ENCODE assay signal across 21 cellular contexts in genomic region chr17:79563237-79564013, GRCh38. TPM values are rescaled to one million over a fixed set of nuclear protein-coding genes. Genes with fewer than 3 reads are reported as not detected.
DNase-seq lines count a peak whose midpoint lies in the region; ATAC-seq, FAIRE-seq and TF ChIP-seq lines count a peak whose summit lies in the region.
"Had no signal": no experiment of that assay in that cellular context is flagged by ENCODE, and none has a peak within 500 bp of the region (broad histone marks: within the 10 kb centered on the region; RNA-seq: fewer than 3 reads in every experiment).

No MANE protein-coding gene starts in this region.

- H3K79me1 ChIP-seq in H1 (ENCODE audit: low read depth, low read length) = no peaks in the 10 kb centered on the region

- TF ChIP-seq RAD21 in H1 (IDR thresholded peaks at IDR 0.05 in 1 of 2, conservative IDR thresholded peaks at IDR 0.05 in 1 of 2; ENCODE audit: low read depth in 2 of 2, low read length in 2 of 2) = no peak

- no peak overlapping the region for H3K56ac ChIP-seq in H1 (replicated peaks; ENCODE audit: insufficient read length, low read depth, low read length)

- H2BK20ac ChIP-seq in H1 (ENCODE audit: low read length) = no peak overlapping the region

- no peaks in the 10 kb centered on the region; a peak in 1 of 7 replicates for H3K4me1 ChIP-seq in H1 (replicated peaks in 1 of 4; ENCODE audit: control insufficient read depth in 3 of 4, insufficient read depth in 4 of 4, low read length in 3 of 4)
- peaks cover 9% of the 10 kb centered on the region for H3K4me1 ChIP-seq in mesodermal cell (ENCODE audit: control insufficient read depth, insufficient read depth, low read length, poor library complexity, severe bottlenecking)
- H3K4me1 ChIP-seq: uterus had no signal

- H3K27me3 ChIP-seq in H1 (replicated peaks in 1 of 4; ENCODE audit: control insufficient read depth in 3 of 4, extremely low read depth in 1 of 4, insufficient read depth in 3 of 4, low read length in 3 of 4) = no peaks in the 10 kb centered on the region
- H3K27me3 ChIP-seq: brain microvascular endothelial cell, uterus had no signal

- H2AK5ac ChIP-seq in H1 (ENCODE audit: low read depth, low read length) = no peak overlapping the region

- no peak overlapping the region for H3K23ac ChIP-seq in H1 (ENCODE audit: insufficient read length)

- H2BK15ac ChIP-seq in H1 (ENCODE audit: low read length) = no peak overlapping the region

- no peak overlapping the region for H3K4me2 ChIP-seq in H1 (ENCODE audit: insufficient read depth in 1 of 2, low read depth in 2 of 2, low read length in 2 of 2)
- H3K4me2 ChIP-seq: PC-9, smooth muscle cell had no signal

- no peak for TF ChIP-seq CTCF in H1 (IDR thresholded peaks at IDR 0.05; ENCODE audit: control extremely low read depth in 1 of 3, insufficient read depth in 1 of 3, low read depth in 1 of 3, low read length in 3 of 3)

- H2BK5ac ChIP-seq in H1 (ENCODE audit: low read depth, low read length) = no peak overlapping the region

- no peak overlapping the region for H4K8ac ChIP-seq in H1 (ENCODE audit: extremely low read depth, insufficient read depth, low read length)

- no peaks in the 10 kb centered on the region for H3K79me2 ChIP-seq in H1 (ENCODE audit: control insufficient read depth in 1 of 2, insufficient read depth in 2 of 2, low read length in 2 of 2)

- H3K27ac ChIP-seq in H1 (ENCODE audit: low read depth, low read length) (no peak overlapping the region), mesodermal cell (ENCODE audit: low read depth, low read length, severe bottlenecking) (peak overlapping the region; percentile 41)
- H3K27ac ChIP-seq: brain microvascular endothelial cell, PC-9, uterus, WERI-Rb-1 had no signal

- DNase-seq in ELR (ENCODE audit: low read depth) (peak; percentile 80), RCC 7860 (ENCODE audit: low spot score) (peak; percentile 22), H1 (ENCODE audit: low read depth in 1 of 2, low spot score in 2 of 2) (no peak), SKM-1 treated with dmso at 0.1 percent for 144 hours (lab: John Stamatoyannopoulos, UW; ENCODE audit: unreplicated experiment) (no peak), DMS114 treated with DMSO at 0.1 percent for 48 hours (lab: John Stamatoyannopoulos, UW; ENCODE audit: unreplicated experiment) (no peak)
- DNase-seq: brain microvascular endothelial cell; C1 segment of cervical spinal cord; DMS53; effector memory CD8-positive, alpha-beta T cell; NCI-H146; NCI-H526; PC-9; T-cell; uterus; WERI-Rb-1 had no signal

- H3K18ac ChIP-seq in H1 (ENCODE audit: extremely low read depth, low read length) = no peak overlapping the region

- FAIRE-seq in RCC 7860 (lab: Jason Lieb, UNC) (no peak), H1 (lab: Jason Lieb, UNC) (no peak)
- FAIRE-seq: islet of Langerhans had no signal

- peaks cover 0 to 3% of the 10 kb centered on the region in 2 experiments for H4K20me1 ChIP-seq in H1 (replicated peaks in 1 of 2; ENCODE audit: control insufficient read depth in 1 of 2, insufficient read depth in 2 of 2, low read length in 2 of 2)

- no peak overlapping the region for H2AFZ ChIP-seq in H1 (ENCODE audit: low read length)
- H2AFZ ChIP-seq: PC-9 had no signal

- no peak for TF ChIP-seq POLR2A in H1 (IDR thresholded peaks at IDR 0.05; ENCODE audit: control extremely low read depth in 1 of 2, low read depth in 2 of 2, low read length in 2 of 2)

- no peak overlapping the region for H3K4ac ChIP-seq in H1 (replicated peaks; ENCODE audit: insufficient read length, low read depth, low read length)

- WGBS in H1 (ENCODE audit: extremely low coverage in 1 of 2, insufficient coverage in 1 of 2, insufficient read length in 1 of 2, insufficient replicate concordance in 2 of 2, low coverage in 1 of 2, low lambda C conversion rate in 2 of 2, missing lambda C conversion rate in 1 of 2), 2 experiments = 93% methylated on average over 11 of the region's 11 CpGs; no CpG with 5 or more reads in 1 of the 2 experiments
- WGBS in mesodermal cell (ENCODE audit: insufficient coverage in 2 of 2), 2 experiments = 75 to 84% methylated on average over 5 to 8 of the region's 11 CpGs

- H3K36me3 ChIP-seq in H1 (ENCODE audit: control insufficient read depth in 2 of 4, insufficient read depth in 4 of 4, low read length in 3 of 4) = no peaks in the 10 kb centered on the region
- H3K36me3 ChIP-seq in mesodermal cell (ENCODE audit: control insufficient read depth, insufficient read depth, low read length) = no peaks in the 10 kb centered on the region
- H3K36me3 ChIP-seq: brain microvascular endothelial cell, uterus had no signal

- no peak overlapping the region for H3K9ac ChIP-seq in H1 (replicated peaks in 1 of 4; ENCODE audit: extremely low read depth in 1 of 4, low read depth in 3 of 4, low read length in 3 of 4)

- H3K9me3 ChIP-seq in H1 (ENCODE audit: insufficient read depth in 2 of 2, low read depth in 1 of 2, low read length in 1 of 2) = no peaks in the 10 kb centered on the region
- no peaks in the 10 kb centered on the region for H3K9me3 ChIP-seq in mesodermal cell (ENCODE audit: control insufficient read depth, low read length)
- H3K9me3 ChIP-seq: uterus had no signal

- no peak overlapping the region for H3K14ac ChIP-seq in H1 (ENCODE audit: insufficient read length)

- ATAC-seq in GM19463 (IDR thresholded peaks at IDR 0.05; ENCODE audit: unreplicated experiment) (no peak), GM19397 (IDR thresholded peaks at IDR 0.05; ENCODE audit: unreplicated experiment) (no peak)
- ATAC-seq: effector memory CD8-positive, alpha-beta T cell; T-cell had no signal

- H2BK12ac ChIP-seq in H1 (ENCODE audit: low read depth, low read length) = no peak overlapping the region

- TF ChIP-seq EP300 in H1 (IDR thresholded peaks at IDR 0.05; ENCODE audit: borderline replicate concordance in 1 of 2, low read depth in 2 of 2, low read length in 2 of 2) = no peak

- peaks cover 9% of the 10 kb centered on the region; the same call in 1 of the 2 replicates for H3K23me2 ChIP-seq in H1 (ENCODE audit: low read depth, low read length)

- CTCF ChIA-PET in H1 (lab: Charles Lee; ENCODE audit: partially characterized antibody) = interaction anchor here (1.0 to 1.6 kb wide), 3 partner anchors 9 to 146 kb away, joined by 3 to 4 read pairs (median 3); no protein-coding TSS in a partner anchor

- H2BK120ac ChIP-seq in H1 (replicated peaks; ENCODE audit: low read depth, low read length) = no peak overlapping the region

- H4K5ac ChIP-seq in H1 (ENCODE audit: insufficient read length, low read depth, low read length) = no peak overlapping the region

- POLR2A ChIA-PET in H1 (lab: Charles Lee; ENCODE audit: partially characterized antibody) = no interaction called here

- H3K4me3 ChIP-seq in H1 (ENCODE audit: extremely low read depth in 1 of 4, insufficient read depth in 2 of 4, low read depth in 3 of 4, low read length in 4 of 4) = no peak overlapping the region
- H3K4me3 ChIP-seq in mesodermal cell (ENCODE audit: extremely low read depth, insufficient read depth, low read length, poor library complexity, severe bottlenecking) = no peak overlapping the region
- H3K4me3 ChIP-seq: PC-9, smooth muscle cell, uterus had no signal

- no peak overlapping the region for H4K91ac ChIP-seq in H1 (replicated peaks; ENCODE audit: insufficient read length, low read length)

TF ChIP-seq in H1, 55 proteins besides CTCF, POLR2A, EP300 and RAD21:
- peak; percentile 85; the same call in 1 of the 2 replicates for TF ChIP-seq KDM1A (IDR thresholded peaks at IDR 0.05; ENCODE audit: borderline replicate concordance, low read length)
- TF ChIP-seq HDAC2 (IDR thresholded peaks at IDR 0.05; ENCODE audit: borderline replicate concordance in 1 of 2, low read depth in 2 of 2, low read length in 2 of 2) = no peak
TF ChIP-seq in H1: peak in this region for 1.

RNA-seq across cellular contexts. Expression of gene RBFOX3, which starts 47.4 kb away (rescaled TPM):
- total RNA-seq in H1 (2021; fragmentation: NEBNext Ultra II Directional; extraction: Animal tissue kit (Norgen Biotek cat#: 25700)) = 19.7 and 26.2 TPM in 2 replicates
- polyA plus RNA-seq in H1 (2011; rRNA removed) = 8.0 and 13.9 TPM in 2 replicates
- 10.0 TPM for polyA plus RNA-seq in H1 (2011; cell fraction: cytosol; rRNA removed)
- polyA plus RNA-seq in H1 (2011; cell fraction: nucleus; rRNA removed) = 20.8 TPM
- 17.5 to 29.6 TPM (median 23.9 TPM) in 4 replicates for polyA plus RNA-seq in H1 (2012, experiment 1 of 2)
- polyA plus RNA-seq in H1 (2012, experiment 2 of 2) = 11.2 TPM
- 33.0 TPM for polyA plus RNA-seq in H1 (2013, experiment 1 of 2)
- 28.2 TPM for polyA plus RNA-seq in H1 (2013, experiment 2 of 2)
- polyA minus RNA-seq in H1 (2011; rRNA and poly(A)+ RNA removed) = 1.9 and 2.5 TPM in 2 replicates
- polyA minus RNA-seq in H1 (2011; cell fraction: cytosol; rRNA and poly(A)+ RNA removed) = 6.4 TPM
- polyA minus RNA-seq in H1 (2011; cell fraction: nucleus; rRNA and poly(A)+ RNA removed) = 14.4 TPM
- 1.00 TPM for polyA plus RNA-seq in mesodermal cell (2013, experiment 1 of 2)
- polyA plus RNA-seq in mesodermal cell (2013, experiment 2 of 2) = 0.76 TPM
- total RNA-seq: osteoblast, PC-9, smooth muscle cell, T-cell had no signal

Comparison
In these comparisons a context has a peak if more than half of its experiments do, and no peak if none do; other contexts are left out.
1. DNase-seq: peak in ELR (single experiment) and RCC 7860 (single experiment); none in H1 (0 of 2), SKM-1 treated with dmso at 0.1 percent for 144 hours (single experiment) and DMS114 treated with DMSO at 0.1 percent for 48 hours (single experiment).